12 cellular contexts compared by ENCODE assay signal in the genomic region with DNA sequence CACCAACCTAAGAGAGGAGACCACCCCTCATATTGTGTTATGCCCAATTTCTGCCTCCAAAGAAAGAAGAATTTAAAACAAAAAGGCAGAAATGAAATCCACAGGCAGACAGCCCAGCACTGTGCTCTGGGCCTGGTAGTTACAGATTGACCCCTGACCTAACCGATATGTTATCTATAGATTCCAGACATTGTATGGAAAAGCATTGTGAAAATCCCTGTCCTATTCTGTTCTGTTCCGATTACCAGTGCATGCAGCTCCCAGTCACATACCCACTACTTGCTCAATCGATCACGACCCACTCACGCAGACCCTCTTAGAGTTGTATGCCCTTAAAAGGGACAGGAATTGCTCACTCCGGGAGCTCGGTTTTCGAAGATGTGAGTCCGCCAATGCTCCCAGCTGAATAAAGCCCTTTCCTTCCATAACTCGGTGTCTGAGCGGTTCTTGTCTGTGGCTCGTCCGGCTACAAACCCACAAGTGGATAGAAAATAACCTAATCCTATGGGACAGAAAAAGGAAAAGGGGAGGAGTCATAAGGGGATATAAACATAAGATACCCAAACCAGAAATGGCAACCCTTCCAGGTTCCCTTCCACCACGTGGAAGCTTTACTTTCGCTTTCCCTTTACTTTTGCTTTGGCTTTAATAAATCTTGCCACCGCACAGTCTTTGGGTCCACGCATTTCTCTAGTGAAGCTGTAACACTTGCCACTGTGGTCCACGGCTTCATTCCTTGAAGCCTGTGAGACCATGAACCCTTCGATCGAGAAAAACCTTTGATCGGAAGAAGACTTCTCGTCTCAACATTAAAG. TPM values are rescaled to one million over a fixed set of nuclear protein-coding genes. Genes with fewer than 3 reads are reported as not detected.
DNase-seq lines count a peak whose midpoint lies in the region; ATAC-seq, FAIRE-seq and TF ChIP-seq lines count a peak whose summit lies in the region.
"Had no signal": no experiment of that assay in that cellular context is flagged by ENCODE, and none has a peak within 500 bp of the region (broad histone marks: within the 10 kb centered on the region; RNA-seq: fewer than 3 reads in every experiment).

No MANE protein-coding gene starts in this region.

- H3K27ac Mint-ChIP-seq in activated T-cell treated with anti-CD3 and anti-CD28 coated beads, Interleukin-2, amount 50 U/mL, for 24 hours = peak overlapping the region; percentile 92
- H3K27ac Mint-ChIP-seq in activated CD4-positive, alpha-beta memory T cell treated with anti-CD3 and anti-CD28 coated beads, Interleukin-2, amount 10 ng/mL, durations not matched to agents 7 days and 5 days = peak overlapping the region; percentile 22
- H3K27ac Mint-ChIP-seq in stimulated activated memory B cell treated with anti-CD40 and anti-IgM and Interleukin-4, amounts not matched to agents 10 μg/mL and 1 μg/mL and 100 μg/mL, for 72 hours = peak overlapping the region; percentile 94
- no peak overlapping the region for H3K27ac Mint-ChIP-seq in progenitor cell of endocrine pancreas

- no peak overlapping the region for H3K4me3 Mint-ChIP-seq in activated T-cell treated with anti-CD3 and anti-CD28 coated beads, Interleukin-2, amount 50 U/mL, for 24 hours
- no peak overlapping the region for H3K4me3 Mint-ChIP-seq in activated CD4-positive, alpha-beta memory T cell treated with anti-CD3 and anti-CD28 coated beads, Interleukin-2, amount 10 ng/mL, durations not matched to agents 7 days and 5 days
- H3K4me3 Mint-ChIP-seq in stimulated activated memory B cell treated with anti-CD40 and anti-IgM and Interleukin-4, amounts not matched to agents 10 μg/mL and 1 μg/mL and 100 μg/mL, for 72 hours = peak overlapping the region; percentile 9
- no peak overlapping the region for H3K4me3 Mint-ChIP-seq in progenitor cell of endocrine pancreas (ENCODE audit: low read depth)

- H3K4me1 Mint-ChIP-seq in activated T-cell treated with anti-CD3 and anti-CD28 coated beads, Interleukin-2, amount 50 U/mL, for 24 hours (ENCODE audit: low read depth) = peaks cover 46% of the 10 kb centered on the region
- peaks cover 37% of the 10 kb centered on the region for H3K4me1 Mint-ChIP-seq in activated CD4-positive, alpha-beta memory T cell treated with anti-CD3 and anti-CD28 coated beads, Interleukin-2, amount 10 ng/mL, durations not matched to agents 7 days and 5 days
- H3K4me1 Mint-ChIP-seq in stimulated activated memory B cell treated with anti-CD40 and anti-IgM and Interleukin-4, amounts not matched to agents 10 μg/mL and 1 μg/mL and 100 μg/mL, for 72 hours = peaks cover 56% of the 10 kb centered on the region
- H3K4me1 Mint-ChIP-seq in progenitor cell of endocrine pancreas (ENCODE audit: low read depth) = peaks cover 16% of the 10 kb centered on the region

- no peak for FAIRE-seq in frontal cortex (lab: Jason Lieb, UNC)

- peaks cover 5% of the 10 kb centered on the region for H3K36me3 Mint-ChIP-seq in activated T-cell treated with anti-CD3 and anti-CD28 coated beads, Interleukin-2, amount 50 U/mL, for 24 hours (ENCODE audit: low read depth)
- peaks cover 6% of the 10 kb centered on the region for H3K36me3 Mint-ChIP-seq in activated CD4-positive, alpha-beta memory T cell treated with anti-CD3 and anti-CD28 coated beads, Interleukin-2, amount 10 ng/mL, durations not matched to agents 7 days and 5 days (ENCODE audit: low read depth)
- peaks cover 6% of the 10 kb centered on the region for H3K36me3 Mint-ChIP-seq in stimulated activated memory B cell treated with anti-CD40 and anti-IgM and Interleukin-4, amounts not matched to agents 10 μg/mL and 1 μg/mL and 100 μg/mL, for 72 hours
- no peaks in the 10 kb centered on the region for H3K36me3 Mint-ChIP-seq in progenitor cell of endocrine pancreas (ENCODE audit: insufficient read depth)

- POLR2A ChIA-PET in activated CD4-positive, alpha-beta memory T cell treated with anti-CD3 and anti-CD28 coated beads, Interleukin-2, amount 10 ng/mL, durations not matched to agents 7 days and 5 days (lab: Charles Lee) = interaction anchor here (0.6 to 1.6 kb wide), 3 partner anchors 24 to 460 kb away, joined by 3 to 4 read pairs (median 4); a partner anchor contains a TSS

- H3K9me3 Mint-ChIP-seq in activated T-cell treated with anti-CD3 and anti-CD28 coated beads, Interleukin-2, amount 50 U/mL, for 24 hours = peaks cover 10% of the 10 kb centered on the region
- peaks cover 4% of the 10 kb centered on the region for H3K9me3 Mint-ChIP-seq in activated CD4-positive, alpha-beta memory T cell treated with anti-CD3 and anti-CD28 coated beads, Interleukin-2, amount 10 ng/mL, durations not matched to agents 7 days and 5 days
- peaks cover 9% of the 10 kb centered on the region for H3K9me3 Mint-ChIP-seq in stimulated activated memory B cell treated with anti-CD40 and anti-IgM and Interleukin-4, amounts not matched to agents 10 μg/mL and 1 μg/mL and 100 μg/mL, for 72 hours
- H3K9me3 Mint-ChIP-seq in progenitor cell of endocrine pancreas (ENCODE audit: low read depth) = no peaks in the 10 kb centered on the region

- CTCF ChIA-PET in activated CD4-positive, alpha-beta memory T cell treated with anti-CD3 and anti-CD28 coated beads, Interleukin-2, amount 10 ng/mL, durations not matched to agents 7 days and 5 days (lab: Charles Lee) = interaction anchor here (0.9 to 1.2 kb wide), 2 partner anchors 11 to 20 kb away, joined by 3 to 4 read pairs; no protein-coding TSS in a partner anchor

- peaks cover 11% of the 10 kb centered on the region for H3K27me3 Mint-ChIP-seq in activated T-cell treated with anti-CD3 and anti-CD28 coated beads, Interleukin-2, amount 50 U/mL, for 24 hours
- H3K27me3 Mint-ChIP-seq in activated CD4-positive, alpha-beta memory T cell treated with anti-CD3 and anti-CD28 coated beads, Interleukin-2, amount 10 ng/mL, durations not matched to agents 7 days and 5 days = peaks cover 16% of the 10 kb centered on the region
- no peaks in the 10 kb centered on the region for H3K27me3 Mint-ChIP-seq in stimulated activated memory B cell treated with anti-CD40 and anti-IgM and Interleukin-4, amounts not matched to agents 10 μg/mL and 1 μg/mL and 100 μg/mL, for 72 hours
- no peaks in the 10 kb centered on the region for H3K27me3 Mint-ChIP-seq in progenitor cell of endocrine pancreas

- TF ChIP-seq CTCF in progenitor cell of endocrine pancreas (IDR thresholded peaks at IDR 0.05; ENCODE audit: unreplicated experiment) = no peak

- peak; percentile 36 for DNase-seq in activated T-cell treated with anti-CD3 and anti-CD28 coated beads, Interleukin-2, amount 50 U/mL, for 24 hours
- no peak for DNase-seq in activated T-cell treated with anti-CD3 and anti-CD28 coated beads, Interleukin-2, amount 50 U/mL, for 1 hour
- DNase-seq in activated CD4-positive, alpha-beta memory T cell treated with anti-CD3 and anti-CD28 coated beads, Interleukin-2, amount 10 ng/mL, durations not matched to agents 7 days and 5 days = no peak
- DNase-seq in frontal cortex (ENCODE audit: low spot score in 2 of 2) (no peak), amygdala (lab: John Stamatoyannopoulos, UW) (no peak), progenitor cell of endocrine pancreas (ENCODE audit: low spot score, unreplicated experiment) (no peak)
- DNase-seq: SJCRH30, stomach had no signal

- ATAC-seq in HG02870 (IDR thresholded peaks at IDR 0.05; ENCODE audit: unreplicated experiment) = peak; percentile 14
- no peak for ATAC-seq in stimulated activated memory B cell treated with anti-CD40 and anti-IgM and Interleukin-4, amounts not matched to agents 10 μg/mL and 1 μg/mL and 100 μg/mL, for 72 hours
- ATAC-seq: gastroesophageal sphincter had no signal

RNA-seq across cellular contexts. Expression of a gene that starts 1.7 kb away (rescaled TPM):
- total RNA-seq in activated CD4-positive, alpha-beta memory T cell treated with anti-CD3 and anti-CD28 coated beads, Interleukin-2, amount 10 ng/mL, durations not matched to agents 7 days and 5 days = not detected
- total RNA-seq in frontal cortex (7.7 TPM), progenitor cell of endocrine pancreas (63.0 and 75.0 TPM in 2 replicates)
- total RNA-seq: HT1080 had no signal

RNA-seq across cellular contexts. Expression of a gene that starts 23.9 kb away (rescaled TPM):
- 10 to 100 TPM; 63.7 to 69.8 TPM for total RNA-seq in activated CD4-positive, alpha-beta memory T cell treated with anti-CD3 and anti-CD28 coated beads, Interleukin-2, amount 10 ng/mL, durations not matched to agents 7 days and 5 days
- total RNA-seq in frontal cortex (11.0 TPM), progenitor cell of endocrine pancreas (29.9 and 35.4 TPM in 2 replicates)

RNA-seq across cellular contexts. Expression of a gene that starts 40.7 kb away (rescaled TPM):
- 1 to 10 TPM; 2.4 to 3.2 TPM for total RNA-seq in activated CD4-positive, alpha-beta memory T cell treated with anti-CD3 and anti-CD28 coated beads, Interleukin-2, amount 10 ng/mL, durations not matched to agents 7 days and 5 days
- total RNA-seq in frontal cortex (0.82 TPM), progenitor cell of endocrine pancreas (2.9 and 3.8 TPM in 2 replicates)
